In genomic region chr5:110441035-110441434, GRCh38 we compare ENCODE assay signal across 8 cellular contexts.
A peak's percentile ranks its signal among the peaks of the same experiment; 100 is the strongest.
DNase-seq lines count a peak whose midpoint lies in the region; ATAC-seq, FAIRE-seq and TF ChIP-seq lines count a peak whose summit lies in the region.

No MANE protein-coding gene starts in this region.

- H3K4me3 Mint-ChIP-seq in CD4-positive, alpha-beta memory T cell: no peak overlapping the region
- no peak overlapping the region for H3K4me3 Mint-ChIP-seq in natural killer cell

- intact Hi-C loops in CD4-positive, alpha-beta memory T cell (cut with micrococcal nuclease): no loop called here
- intact Hi-C loops in heart right ventricle (cut with DNase I) (no loop called here), natural killer cell (cut with micrococcal nuclease) (no loop called here)

- H3K36me3 ChIP-seq in small intestine (ENCODE audit: control insufficient read depth in 2 of 2, insufficient read depth in 2 of 2, low read length in 2 of 2): no peaks in the 10 kb centered on the region
- no peaks in the 10 kb centered on the region for H3K36me3 ChIP-seq in CD4-positive, alpha-beta memory T cell (ENCODE audit: insufficient read depth, low read length)
- H3K36me3 ChIP-seq in heart right ventricle: no peaks in the 10 kb centered on the region

- DNase-seq in GM12864 (ENCODE audit: low read depth) (no peak), NCI-H1694 (lab: John Stamatoyannopoulos, UW) (peak; percentile 33), choroid plexus epithelial cell (ENCODE audit: low read depth) (peak; percentile 70), small intestine (peak; percentile 64), heart right ventricle (no peak), natural killer cell (no peak)
- DNase-seq in CD4-positive, alpha-beta memory T cell: no peak

- H3K27me3 Mint-ChIP-seq in CD4-positive, alpha-beta memory T cell: peaks cover 0 to 4% of the 10 kb centered on the region in 2 donors
- H3K27me3 Mint-ChIP-seq in natural killer cell (ENCODE audit: low read depth in 2 of 2): no peaks in the 10 kb centered on the region

- CTCF ChIA-PET in CD4-positive, alpha-beta memory T cell (lab: Charles Lee; ENCODE audit: partially characterized antibody): no interaction called here

- H3K4me1 ChIP-seq in small intestine (ENCODE audit: control insufficient read depth in 2 of 2, insufficient read depth in 1 of 2, low read depth in 1 of 2, low read length in 1 of 2) (no peaks in the 10 kb centered on the region), heart right ventricle (peaks cover 0 to 9% (median 0%) of the 10 kb centered on the region in 9 donors)
- H3K4me1 ChIP-seq in CD4-positive, alpha-beta memory T cell (ENCODE audit: insufficient read depth, low read length): no peaks in the 10 kb centered on the region

- POLR2A ChIA-PET in CD4-positive, alpha-beta memory T cell (lab: Charles Lee; ENCODE audit: partially characterized antibody): no interaction called here

- H3K4me3 ChIP-seq in GM12864 (ENCODE audit: low read depth, low read length) (no peak overlapping the region), choroid plexus epithelial cell (ENCODE audit: low read depth, low read length) (no peak overlapping the region), small intestine (ENCODE audit: low read depth in 1 of 2, low read length in 2 of 2) (no peak overlapping the region), heart right ventricle (no peak overlapping the region)
- no peak overlapping the region for H3K4me3 ChIP-seq in CD4-positive, alpha-beta memory T cell (ENCODE audit: low read length in 2 of 2)

- no peaks in the 10 kb centered on the region for H3K36me3 Mint-ChIP-seq in CD4-positive, alpha-beta memory T cell
- no peaks in the 10 kb centered on the region for H3K36me3 Mint-ChIP-seq in natural killer cell

- no peaks in the 10 kb centered on the region for H3K27me3 ChIP-seq in small intestine (ENCODE audit: control insufficient read depth in 2 of 2, insufficient read depth in 2 of 2, low read length in 2 of 2)
- no peaks in the 10 kb centered on the region for H3K27me3 ChIP-seq in CD4-positive, alpha-beta memory T cell (ENCODE audit: insufficient read depth, low read length)
- no peaks in the 10 kb centered on the region for H3K27me3 ChIP-seq in heart right ventricle

- ATAC-seq in GM21825 (IDR thresholded peaks at IDR 0.05; ENCODE audit: unreplicated experiment) (peak; percentile 61), heart right ventricle (no peak), natural killer cell (no peak)

- peaks cover 0 to 2% (median 0%) of the 10 kb centered on the region in 8 donors for H3K9me3 Mint-ChIP-seq in CD4-positive, alpha-beta memory T cell
- peaks cover 4 to 7% of the 10 kb centered on the region in 2 donors for H3K9me3 Mint-ChIP-seq in natural killer cell

- H3K27ac Mint-ChIP-seq in CD4-positive, alpha-beta memory T cell: no peak overlapping the region
- no peak overlapping the region for H3K27ac Mint-ChIP-seq in natural killer cell

- H3K4me1 Mint-ChIP-seq in CD4-positive, alpha-beta memory T cell: no peaks in the 10 kb centered on the region
- no peaks in the 10 kb centered on the region for H3K4me1 Mint-ChIP-seq in natural killer cell

- H3K9me3 ChIP-seq in small intestine (ENCODE audit: control insufficient read depth, low read depth) (no peaks in the 10 kb centered on the region), heart right ventricle (peaks cover 0 to 18% (median 0%) of the 10 kb centered on the region in 11 donors)
- no peaks in the 10 kb centered on the region for H3K9me3 ChIP-seq in CD4-positive, alpha-beta memory T cell (ENCODE audit: control insufficient read depth in 1 of 2, low read length in 2 of 2)

- H3K27ac ChIP-seq in small intestine (ENCODE audit: low read depth in 1 of 2, low read length in 1 of 2): no peak overlapping the region
- H3K27ac ChIP-seq in CD4-positive, alpha-beta memory T cell (ENCODE audit: low read depth, low read length): no peak overlapping the region
- H3K27ac ChIP-seq in heart right ventricle: no peak overlapping the region

- TF ChIP-seq CTCF in GM12864 (IDR thresholded peaks at IDR 0.05; ENCODE audit: low read depth, low read length, missing control alignments) (peak; percentile 53), choroid plexus epithelial cell (conservative IDR thresholded peaks at IDR 0.05; ENCODE audit: low read depth, low read length) (peak; percentile 68), heart right ventricle (IDR thresholded peaks at IDR 0.05) (peak in 2 of 9 donors; percentile 7 to 20), natural killer cell (IDR thresholded peaks at IDR 0.05) (no peak)

- no peak for FAIRE-seq in small intestine (lab: Jason Lieb, UNC)

- WGBS in small intestine, 3 donors: 18 to 46% (median 24%) methylated on average over 2 of the region's 2 CpGs
- WGBS in heart right ventricle, 2 donors: 34 to 35% methylated on average over 2 of the region's 2 CpGs

Comparison
In these comparisons a context has a peak if more than half of its experiments do, and no peak if none do; other contexts are left out.
1. DNase-seq: peak in NCI-H1694 (single experiment), choroid plexus epithelial cell (single experiment) and small intestine (single experiment); none in GM12864 (single experiment), CD4-positive, alpha-beta memory T cell (0 of 5), heart right ventricle (0 of 2) and natural killer cell (single experiment).